1 cellular context compared by ENCODE assay signal in the genomic region with DNA sequence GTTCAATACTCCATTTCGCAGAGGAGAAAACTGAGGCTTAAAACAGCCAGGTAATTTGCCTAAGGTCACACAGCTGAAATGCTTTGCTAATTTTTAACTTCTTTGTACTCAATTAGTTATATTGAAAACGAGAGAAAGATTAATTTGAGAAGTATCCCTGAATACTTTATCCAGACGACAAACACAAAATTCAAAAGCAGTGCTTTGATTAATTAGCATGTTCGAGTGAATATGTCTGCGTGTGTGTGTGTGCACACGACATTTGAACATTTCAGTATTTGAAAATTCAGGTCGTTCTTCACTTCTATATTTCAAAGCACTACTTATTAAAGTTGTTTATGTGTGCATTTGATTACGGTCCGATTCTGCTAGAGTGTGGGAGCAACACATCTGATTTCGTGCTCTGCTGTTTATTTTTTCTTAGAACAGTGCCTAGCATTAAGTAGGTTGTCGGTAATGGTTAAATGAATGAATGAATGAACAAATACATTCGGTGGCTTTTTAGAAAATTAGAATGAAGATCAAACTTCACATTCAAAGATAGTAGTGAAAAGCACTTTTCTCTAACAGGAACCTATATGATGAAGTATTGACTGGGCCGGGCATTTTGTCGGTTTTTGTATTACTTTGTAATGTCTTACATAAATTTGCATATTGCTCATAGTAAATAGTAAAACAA.
A peak's percentile ranks its signal among the peaks of the same experiment; 100 is the strongest.
TF ChIP-seq lines count a peak whose summit lies in the region.

No MANE protein-coding gene starts in this region.

TF ChIP-seq in H1, 55 proteins besides CTCF, POLR2A, EP300 and RAD21 (continued from another document):
- TF ChIP-seq TCF12 (IDR thresholded peaks at IDR 0.05; ENCODE audit: low read depth, low read length) (0 out of 2 replicates have a peak, but pooled peaks have one; percentile 5), KDM4A (IDR thresholded peaks at IDR 0.05; ENCODE audit: low read depth, low read length, severe bottlenecking) (no peak), CBX5 (IDR thresholded peaks at IDR 0.05; ENCODE audit: low read depth, low read length) (no peak), HDAC2 (IDR thresholded peaks at IDR 0.05; ENCODE audit: borderline replicate concordance in 1 of 2, low read depth in 2 of 2, low read length in 2 of 2) (peak in 1 of 2 experiments; percentile 98; a peak in 1 of 4 replicates), KDM1A (IDR thresholded peaks at IDR 0.05; ENCODE audit: borderline replicate concordance, low read length) (peak; percentile 99), RFX5 (IDR thresholded peaks at IDR 0.05; ENCODE audit: borderline replicate concordance, low read depth, low read length) (no peak), PHF8 (conservative IDR thresholded peaks at IDR 0.05; ENCODE audit: low read depth, low read length) (no peak), SIN3A (conservative IDR thresholded peaks at IDR 0.05 in 1 of 2, IDR thresholded peaks at IDR 0.05 in 1 of 2; ENCODE audit: low read depth in 1 of 2, low read length in 2 of 2) (no peak), E2F6 (IDR thresholded peaks at IDR 0.05) (no peak), EZH2 (IDR thresholded peaks at IDR 0.05; ENCODE audit: low read depth, low read length, severe bottlenecking) (no peak), NRF1 (IDR thresholded peaks at IDR 0.05; ENCODE audit: low read depth, low read length) (no peak), BRCA1 (IDR thresholded peaks at IDR 0.05; ENCODE audit: low read depth, low read length) (no peak), POU5F1 (IDR thresholded peaks at IDR 0.05; ENCODE audit: low read depth, low read length) (no peak)
